10 cellular contexts compared by ENCODE assay signal in the genomic region with DNA sequence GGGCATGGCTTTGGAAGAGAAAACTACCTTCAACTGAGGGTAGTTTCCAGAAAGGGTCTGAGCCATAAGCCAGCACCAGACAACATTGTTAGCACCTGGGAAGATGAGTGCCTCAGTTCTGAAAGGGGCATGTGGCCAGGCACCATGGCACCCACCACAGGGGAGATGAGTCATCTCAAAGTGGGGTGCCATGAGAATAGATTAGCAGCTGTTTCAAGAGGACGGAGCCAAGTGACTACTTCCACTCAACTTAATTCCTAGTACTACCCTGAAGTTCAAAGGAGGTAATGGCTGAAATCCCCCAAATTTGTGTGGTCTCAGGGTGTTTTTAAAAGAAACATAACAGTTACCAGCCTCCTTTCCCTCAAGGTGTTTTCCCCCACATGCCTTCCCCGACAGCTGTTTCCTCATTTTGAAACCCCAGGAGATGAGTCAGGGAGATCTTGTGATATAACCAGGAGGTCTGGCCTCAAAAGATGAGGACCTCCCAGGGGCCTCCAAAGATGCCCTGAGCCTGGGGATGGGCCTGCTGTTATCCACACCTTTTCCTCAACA. TPM values are rescaled to one million over a fixed set of nuclear protein-coding genes. Genes with fewer than 3 reads are reported as not detected.
DNase-seq lines count a peak whose midpoint lies in the region; ATAC-seq and TF ChIP-seq lines count a peak whose summit lies in the region.
"Had no signal": no experiment of that assay in that cellular context is flagged by ENCODE, and none has a peak within 500 bp of the region (broad histone marks: within the 10 kb centered on the region; RNA-seq: fewer than 3 reads in every experiment).

No MANE protein-coding gene starts in this region.

- DNase-seq in NK-92 treated with Interleukin-12 subunit alpha and Interleukin-12 subunit beta, amount 100 ng/mL, for 24 hours (lab: John Stamatoyannopoulos, UW) = peak; percentile 3
- DNase-seq in NK-92 (lab: John Stamatoyannopoulos, UW; ENCODE audit: unreplicated experiment) = no peak
- DNase-seq in KBM-7 = peak; percentile 86
- peak; percentile 2 for DNase-seq in mesendoderm
- DNase-seq in CD14-positive monocyte (ENCODE audit: low spot score) = no peak
- no peak for DNase-seq in NCI-H2029 (lab: John Stamatoyannopoulos, UW)
- no peak for DNase-seq in SK-N-SH
- DNase-seq: 8988T, Right ventricle myocardium superior had no signal

- no peak overlapping the region for H2BK5ac ChIP-seq in mesendoderm (ENCODE audit: low read length)

- no peaks in the 10 kb centered on the region for H3K4me1 Mint-ChIP-seq in CD14-positive monocyte

- intact Hi-C loops in CD14-positive monocyte (cut with micrococcal nuclease) = no loop called here

- no peak overlapping the region for H3K4me3 Mint-ChIP-seq in CD14-positive monocyte

- H3K27ac ChIP-seq in mesendoderm (ENCODE audit: low read depth, low read length) (no peak overlapping the region), SK-N-SH (ENCODE audit: low read depth in 2 of 2, low read length in 1 of 2) (no peak overlapping the region)

- H3K4me3 ChIP-seq in mesendoderm (ENCODE audit: low read length) (no peak overlapping the region), SK-N-SH (ENCODE audit: low read depth in 2 of 2, low read length in 1 of 2) (no peak overlapping the region)

- no peaks in the 10 kb centered on the region for H3K9me2 ChIP-seq in SK-N-SH

- H3K4me2 ChIP-seq in mesendoderm (ENCODE audit: low read length) (no peak overlapping the region), SK-N-SH (no peak overlapping the region)

- peaks cover 0 to 2% (median 2%) of the 10 kb centered on the region in 3 donors for H3K27me3 Mint-ChIP-seq in CD14-positive monocyte (ENCODE audit: low read depth in 3 of 3)

- TF ChIP-seq CTCF in CD14-positive monocyte (IDR thresholded peaks at IDR 0.05) (no peak), SK-N-SH (IDR thresholded peaks at IDR 0.05) (no peak)

- H3K36me3 ChIP-seq in mesendoderm (ENCODE audit: control insufficient read depth, insufficient read depth, low read length) = no peaks in the 10 kb centered on the region
- no peaks in the 10 kb centered on the region for H3K36me3 ChIP-seq in SK-N-SH (replicated peaks in 1 of 2; ENCODE audit: control insufficient read depth in 1 of 2, insufficient read depth in 2 of 2, low read length in 1 of 2)

- no peak overlapping the region for H2BK120ac ChIP-seq in mesendoderm (ENCODE audit: low read depth, low read length)

- no peak for TF ChIP-seq RAD21 in SK-N-SH (IDR thresholded peaks at IDR 0.05; ENCODE audit: low read length)

- no peak overlapping the region for H3K56ac ChIP-seq in mesendoderm (ENCODE audit: low read length)

- ATAC-seq in GM21737 (IDR thresholded peaks at IDR 0.05; ENCODE audit: unreplicated experiment) = peak; percentile 73

- H3K27ac Mint-ChIP-seq in CD14-positive monocyte = no peak overlapping the region

- no peak overlapping the region for H3K18ac ChIP-seq in mesendoderm (ENCODE audit: low read length)

- H3F3A ChIP-seq in SK-N-SH (replicated peaks; ENCODE audit: insufficient read depth) = no peaks in the 10 kb centered on the region

- peaks cover 0 to 8% (median 0%) of the 10 kb centered on the region in 7 donors for H3K9me3 Mint-ChIP-seq in CD14-positive monocyte

- H3K79me1 ChIP-seq in mesendoderm (ENCODE audit: low read length) = no peaks in the 10 kb centered on the region

- CTCF ChIA-PET in SK-N-SH (lab: Yijun Ruan, JAX) = interaction anchor here (1.5 to 1.6 kb wide), 2 partner anchors 12 to 60 kb away, joined by 3 to 5 read pairs; no protein-coding TSS in a partner anchor

- H2AFZ ChIP-seq in SK-N-SH (ENCODE audit: low read depth) = no peak overlapping the region

- H4K5ac ChIP-seq in mesendoderm (ENCODE audit: low read length) = no peak overlapping the region

- H4K8ac ChIP-seq in mesendoderm (ENCODE audit: low read depth, low read length) = no peak overlapping the region

- no peak overlapping the region for H2BK15ac ChIP-seq in mesendoderm (replicated peaks; ENCODE audit: low read depth)

- POLR2A ChIA-PET in SK-N-SH (lab: Yijun Ruan, JAX) = no interaction called here

- H3K4me1 ChIP-seq in mesendoderm (ENCODE audit: control insufficient read depth, low read depth, low read length) (peaks cover 2% of the 10 kb centered on the region), SK-N-SH (ENCODE audit: control insufficient read depth in 1 of 2, insufficient read depth in 2 of 2, low read depth in 1 of 2, low read length in 1 of 2) (no peaks in the 10 kb centered on the region)

- H3K27me3 ChIP-seq in mesendoderm (ENCODE audit: insufficient read depth, low read length, poor library complexity) = no peaks in the 10 kb centered on the region
- H3K27me3 ChIP-seq in SK-N-SH (ENCODE audit: insufficient read depth) = no peaks in the 10 kb centered on the region

- H3K79me2 ChIP-seq in mesendoderm (ENCODE audit: control insufficient read depth, insufficient read depth, low read length) (no peaks in the 10 kb centered on the region), SK-N-SH (ENCODE audit: insufficient read depth) (no peaks in the 10 kb centered on the region)

- H2AK5ac ChIP-seq in mesendoderm (ENCODE audit: low read length) = no peak overlapping the region

- no peaks in the 10 kb centered on the region for H3K36me3 Mint-ChIP-seq in CD14-positive monocyte

- H3K23ac ChIP-seq in mesendoderm (ENCODE audit: low read length) = no peak overlapping the region

- no peaks in the 10 kb centered on the region for H3K9me3 ChIP-seq in SK-N-SH

- no peak for TF ChIP-seq EP300 in SK-N-SH (IDR thresholded peaks at IDR 0.05; ENCODE audit: borderline replicate concordance in 1 of 2, low read depth in 1 of 2, low read length in 1 of 2)

- H3K4ac ChIP-seq in mesendoderm (ENCODE audit: low read depth, low read length) = no peak overlapping the region

- no peak overlapping the region for H3K9ac ChIP-seq in mesendoderm (ENCODE audit: low read length)
- no peak overlapping the region for H3K9ac ChIP-seq in SK-N-SH

- in situ Hi-C loops in KBM-7 (cut with MboI; ENCODE audit: low pct_unique_long_range_greater_than_20kb, low sequenced_read_pairs) = no loop called here

- no peaks in the 10 kb centered on the region for H4K20me1 ChIP-seq in SK-N-SH (ENCODE audit: insufficient read depth)

- WGBS in mesendoderm (ENCODE audit: extremely low coverage, insufficient coverage, low lambda C conversion rate) = no CpG with 5 or more reads among the region's 2 CpGs
- WGBS in SK-N-SH (ENCODE audit: low lambda C conversion rate) = 56% methylated on average over 2 of the region's 2 CpGs

TF ChIP-seq in SK-N-SH, 30 proteins besides CTCF, POLR2A, EP300 and RAD21:
- TF ChIP-seq SMC3 (IDR thresholded peaks at IDR 0.05; ENCODE audit: low read depth, low read length) (no peak), GATA2 (CRISPR knock-in tag; IDR thresholded peaks at IDR 0.05) (no peak), NRF1 (IDR thresholded peaks at IDR 0.05; ENCODE audit: low read depth, low read length) (no peak), GABPA (IDR thresholded peaks at IDR 0.05; ENCODE audit: low read depth) (no peak), POLR2AphosphoS5 (IDR thresholded peaks at IDR 0.05; ENCODE audit: low read depth, low read length) (no peak), ELF1 (IDR thresholded peaks at IDR 0.05) (no peak)
- TF ChIP-seq, protein P1, sequence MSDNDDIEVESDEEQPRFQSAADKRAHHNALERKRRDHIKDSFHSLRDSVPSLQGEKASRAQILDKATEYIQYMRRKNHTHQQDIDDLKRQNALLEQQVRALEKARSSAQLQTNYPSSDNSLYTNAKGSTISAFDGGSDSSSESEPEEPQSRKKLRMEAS (IDR thresholded peaks at IDR 0.05; ENCODE audit: low read depth) = no peak
- TF ChIP-seq, protein P2, sequence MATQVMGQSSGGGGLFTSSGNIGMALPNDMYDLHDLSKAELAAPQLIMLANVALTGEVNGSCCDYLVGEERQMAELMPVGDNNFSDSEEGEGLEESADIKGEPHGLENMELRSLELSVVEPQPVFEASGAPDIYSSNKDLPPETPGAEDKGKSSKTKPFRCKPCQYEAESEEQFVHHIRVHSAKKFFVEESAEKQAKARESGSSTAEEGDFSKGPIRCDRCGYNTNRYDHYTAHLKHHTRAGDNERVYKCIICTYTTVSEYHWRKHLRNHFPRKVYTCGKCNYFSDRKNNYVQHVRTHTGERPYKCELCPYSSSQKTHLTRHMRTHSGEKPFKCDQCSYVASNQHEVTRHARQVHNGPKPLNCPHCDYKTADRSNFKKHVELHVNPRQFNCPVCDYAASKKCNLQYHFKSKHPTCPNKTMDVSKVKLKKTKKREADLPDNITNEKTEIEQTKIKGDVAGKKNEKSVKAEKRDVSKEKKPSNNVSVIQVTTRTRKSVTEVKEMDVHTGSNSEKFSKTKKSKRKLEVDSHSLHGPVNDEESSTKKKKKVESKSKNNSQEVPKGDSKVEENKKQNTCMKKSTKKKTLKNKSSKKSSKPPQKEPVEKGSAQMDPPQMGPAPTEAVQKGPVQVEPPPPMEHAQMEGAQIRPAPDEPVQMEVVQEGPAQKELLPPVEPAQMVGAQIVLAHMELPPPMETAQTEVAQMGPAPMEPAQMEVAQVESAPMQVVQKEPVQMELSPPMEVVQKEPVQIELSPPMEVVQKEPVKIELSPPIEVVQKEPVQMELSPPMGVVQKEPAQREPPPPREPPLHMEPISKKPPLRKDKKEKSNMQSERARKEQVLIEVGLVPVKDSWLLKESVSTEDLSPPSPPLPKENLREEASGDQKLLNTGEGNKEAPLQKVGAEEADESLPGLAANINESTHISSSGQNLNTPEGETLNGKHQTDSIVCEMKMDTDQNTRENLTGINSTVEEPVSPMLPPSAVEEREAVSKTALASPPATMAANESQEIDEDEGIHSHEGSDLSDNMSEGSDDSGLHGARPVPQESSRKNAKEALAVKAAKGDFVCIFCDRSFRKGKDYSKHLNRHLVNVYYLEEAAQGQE (IDR thresholded peaks at IDR 0.05; ENCODE audit: low read depth, low read length) = no peak

RNA-seq across cellular contexts. Expression of a gene that starts 27.8 kb away (rescaled TPM):
- polyA plus RNA-seq in mesendoderm (2013, experiment 1 of 2) = not detected
- not detected for polyA plus RNA-seq in mesendoderm (2013, experiment 2 of 2)
- not detected for polyA plus RNA-seq in CD14-positive monocyte
- not detected in 2 replicates for polyA plus RNA-seq in SK-N-SH (2012; rRNA removed)
- polyA plus RNA-seq in SK-N-SH (2012; cell fraction: cytosol; rRNA removed) = not detected in 2 replicates
- polyA plus RNA-seq in SK-N-SH (2012; cell fraction: nucleus; rRNA removed) = not detected in 2 replicates

Comparison
In these comparisons a context has a peak if more than half of its experiments do, and no peak if none do; other contexts are left out.
1. DNase-seq: peak in NK-92 treated with Interleukin-12 subunit alpha and Interleukin-12 subunit beta, amount 100 ng/mL, for 24 hours (single experiment), KBM-7 (single experiment) and mesendoderm (single experiment); none in NK-92 (single experiment), CD14-positive monocyte (single experiment), NCI-H2029 (single experiment) and SK-N-SH (single experiment).